21 cellular contexts compared by ENCODE assay signal in the genomic region with DNA sequence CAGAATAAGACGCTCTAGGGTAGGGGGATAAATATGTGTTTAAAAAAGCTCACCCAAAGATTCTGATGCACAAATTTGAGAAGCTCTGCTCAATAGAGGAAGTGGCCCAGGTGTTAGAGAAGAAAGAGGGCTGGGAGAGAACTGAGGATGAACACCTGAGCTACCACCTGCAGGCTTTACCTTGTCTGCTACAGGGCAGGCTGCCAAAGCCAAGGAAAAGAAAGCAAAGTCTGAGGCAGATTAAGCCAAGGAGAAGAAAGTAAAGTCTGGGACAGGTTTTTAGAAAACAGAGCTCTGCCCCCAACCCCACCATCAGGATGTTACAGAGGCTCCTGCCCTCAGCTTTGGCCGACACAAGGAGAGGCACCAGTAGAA.
DNase-seq lines count a peak whose midpoint lies in the region; ATAC-seq and TF ChIP-seq lines count a peak whose summit lies in the region.
"Had no signal": no experiment of that assay in that cellular context is flagged by ENCODE, and none has a peak within 500 bp of the region (broad histone marks: within the 10 kb centered on the region; RNA-seq: fewer than 3 reads in every experiment).

No MANE protein-coding gene starts in this region.

- peak; percentile 74 for ATAC-seq in left colon
- no peak for ATAC-seq in esophagus mucosa
- no peak for ATAC-seq in GM21825 (IDR thresholded peaks at IDR 0.05; ENCODE audit: unreplicated experiment)
- ATAC-seq: GM12878; natural killer cell treated with Interleukin-12 subunit alpha and Interleukin-12 subunit beta and Interleukin-15 and Interleukin-18, amount 100 ng/mL, for 72 hours had no signal

- H3K36me3 ChIP-seq in HEK293 (ENCODE audit: control insufficient read depth in 2 of 2, insufficient read depth in 1 of 2, low read length in 2 of 2): no peaks in the 10 kb centered on the region
- H3K36me3 ChIP-seq in stomach: no peaks in the 10 kb centered on the region
- H3K36me3 ChIP-seq: BLaER1 had no signal

- no peak for TF ChIP-seq EP300 in stomach (IDR thresholded peaks at IDR 0.05)

- H3K27ac ChIP-seq in HEK293 (ENCODE audit: extremely low read depth, low read depth, low read length): peak overlapping the region; percentile 56
- H3K27ac ChIP-seq in stomach: peak overlapping the region in 3 of 5 donors; percentile 0 to 62 (median 16)
- no peak overlapping the region for H3K27ac ChIP-seq in substantia nigra (ENCODE audit: low read depth, low read length, poor library complexity, severe bottlenecking)
- H3K27ac ChIP-seq: BLaER1, dorsolateral prefrontal cortex, testis had no signal

- H3K4me3 ChIP-seq in HEK293 (ENCODE audit: low read depth, low read length) (no peak overlapping the region), stomach (no peak overlapping the region)
- H3K4me3 ChIP-seq: BLaER1, dorsolateral prefrontal cortex, GM12878, testis had no signal

- POLR2A ChIA-PET in HEK293 (lab: Yijun Ruan, JAX): no interaction called here

- CTCF ChIA-PET in HEK293 (lab: Yijun Ruan, JAX): interaction anchor here (0.7 kb wide), 1 partner anchor 11 kb away, joined by 4 read pairs; no protein-coding TSS in a partner anchor

- TF ChIP-seq CTCF in HEK293 (tag by site-specific recombination; IDR thresholded peaks at IDR 0.05): no peak
- TF ChIP-seq CTCF in stomach (IDR thresholded peaks at IDR 0.05): no peak

- intact Hi-C loops in left colon (cut with DNase I, micrococcal nuclease) (no loop called here), stomach (cut with DNase I; ENCODE audit: low total_unique reads) (no loop called here)

- TF ChIP-seq POLR2A in stomach (IDR thresholded peaks at IDR 0.05): no peak

- no peaks in the 10 kb centered on the region for H3K27me3 ChIP-seq in stomach
- H3K27me3 ChIP-seq: BLaER1, dorsolateral prefrontal cortex, testis had no signal

- DNase-seq in NCI-H69 (lab: John Stamatoyannopoulos, UW): peak; percentile 86
- DNase-seq in left colon: peak; percentile 52 to 62
- DNase-seq in stomach: peak; percentile 65
- DNase-seq in substantia nigra (lab: John Stamatoyannopoulos, UW): no peak
- DNase-seq: activated CD4-positive, alpha-beta T cell treated with anti-CD3 and anti-CD28 coated beads, Interleukin-2, amount 50 U/mL, for 48 hours; activated CD4-positive, CD25-positive, alpha-beta regulatory T cell treated with anti-CD3 and anti-CD28 coated beads, Interleukin-2, amount 50 U/mL, for 72 hours; activated CD8-positive, alpha-beta memory T cell treated with anti-CD3 and anti-CD28 coated beads, Interleukin-2, amount 50 U/mL, for 4 hours; activated naive CD4-positive, alpha-beta T cell treated with anti-CD3 and anti-CD28 coated beads for 36 hours; dorsolateral prefrontal cortex; KBM-7; NCI-H2081 treated with DMSO at 0.1 percent for 48 hours; OCI-M1; SK-N-SH; stimulated activated naive CD4-positive, alpha-beta T cell treated with Interleukin-2 at 50 U/mL for 16 hours; testis had no signal

- H3K9me3 ChIP-seq in HEK293 (ENCODE audit: control insufficient read depth, insufficient read depth, low read depth, low read length): no peaks in the 10 kb centered on the region
- H3K9me3 ChIP-seq in stomach: no peaks in the 10 kb centered on the region
- H3K9me3 ChIP-seq: BLaER1, SK-N-SH, testis had no signal

- H3K4me1 ChIP-seq in HEK293 (ENCODE audit: control insufficient read depth, insufficient read depth, low read length) (peaks cover 13% of the 10 kb centered on the region), stomach (peaks cover 15 to 34% (median 24%) of the 10 kb centered on the region in 4 donors)
- H3K4me1 ChIP-seq: BLaER1, testis had no signal

- WGBS in stomach, 5 donors: 19 to 72% (median 30%) methylated on average over 1 to 2 of the region's 2 CpGs

TF ChIP-seq in HEK293, 187 proteins besides CTCF, POLR2A, EP300 and RAD21:
- no peak for TF ChIP-seq WT1 (tag by site-specific recombination; IDR thresholded peaks at IDR 0.05)
- 0 out of 2 replicates have a peak, but pooled peaks have one; percentile 27 for TF ChIP-seq ZEB2 (tag by site-specific recombination; IDR thresholded peaks at IDR 0.05)

Comparison
In these comparisons a context has a peak if more than half of its experiments do, and no peak if none do; other contexts are left out.
1. DNase-seq: peak in NCI-H69 (single experiment), left colon (2 of 2) and stomach (single experiment); none in substantia nigra (0 of 49).